ENCODE assay signal across 27 cellular contexts in the genomic region with DNA sequence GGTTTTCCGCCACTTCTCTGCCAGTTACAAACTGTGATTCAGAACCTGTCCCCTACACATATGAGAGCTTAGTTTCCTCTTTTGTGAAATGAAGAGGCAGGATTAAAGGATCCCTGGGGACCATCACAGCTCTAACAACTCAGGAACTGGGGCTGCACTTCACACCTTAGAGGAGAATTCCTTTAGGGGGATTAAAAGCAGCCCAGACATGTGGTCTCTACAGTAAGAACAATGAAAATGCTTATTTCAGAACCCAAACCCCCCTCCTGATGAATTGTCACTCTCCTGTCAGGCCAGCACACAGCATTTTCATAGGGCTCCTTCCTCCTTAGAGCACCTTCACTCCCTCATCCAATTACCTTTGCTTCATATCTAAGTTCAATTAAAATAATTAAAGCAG.
DNase-seq lines count a peak whose midpoint lies in the region; ATAC-seq and TF ChIP-seq lines count a peak whose summit lies in the region.
"Had no signal": no experiment of that assay in that cellular context is flagged by ENCODE, and none has a peak within 500 bp of the region (broad histone marks: within the 10 kb centered on the region; RNA-seq: fewer than 3 reads in every experiment).

No MANE protein-coding gene starts in this region.

- H3K27me3 Mint-ChIP-seq in MCF 10A (ENCODE audit: insufficient read depth, unreplicated experiment) (no peaks in the 10 kb centered on the region), Caco-2 (ENCODE audit: insufficient read depth, unreplicated experiment) (no peaks in the 10 kb centered on the region)

- no peak overlapping the region for H3K4me3 ChIP-seq in breast epithelium
- H3K4me3 ChIP-seq in OCI-LY3 (ENCODE audit: low read length), result no peak overlapping the region
- no peak overlapping the region for H3K4me3 ChIP-seq in esophagus squamous epithelium
- no peak overlapping the region for H3K4me3 ChIP-seq in Caco-2 (ENCODE audit: low read depth, low read length)
- H3K4me3 ChIP-seq in heart right ventricle, result no peak overlapping the region
- H3K4me3 ChIP-seq: hepatocyte, left lung, testis had no signal

- H3K36me3 ChIP-seq in breast epithelium (no peaks in the 10 kb centered on the region), OCI-LY3 (replicated peaks; ENCODE audit: low read depth, low read length) (no peaks in the 10 kb centered on the region), esophagus squamous epithelium (no peaks in the 10 kb centered on the region), Caco-2 (ENCODE audit: control insufficient read depth, insufficient read depth, low read length) (no peaks in the 10 kb centered on the region), heart right ventricle (no peaks in the 10 kb centered on the region)
- H3K36me3 ChIP-seq: left lung had no signal

- no peaks in the 10 kb centered on the region for H3K27me3 ChIP-seq in breast epithelium
- H3K27me3 ChIP-seq in OCI-LY3 (ENCODE audit: low read depth, low read length), result no peaks in the 10 kb centered on the region; the same call in none of the 2 replicates
- H3K27me3 ChIP-seq in esophagus squamous epithelium, result no peaks in the 10 kb centered on the region
- no peaks in the 10 kb centered on the region for H3K27me3 ChIP-seq in Caco-2 (replicated peaks; ENCODE audit: control insufficient read depth, insufficient read depth, low read length)
- peaks cover 0 to 10% (median 3%) of the 10 kb centered on the region in 7 donors for H3K27me3 ChIP-seq in heart right ventricle
- H3K27me3 ChIP-seq: hepatocyte, left lung, testis had no signal

- TF ChIP-seq CTCF in MCF 10A (IDR thresholded peaks at IDR 0.05; ENCODE audit: unreplicated experiment) (no peak), breast epithelium (IDR thresholded peaks at IDR 0.05) (no peak), OCI-LY3 (IDR thresholded peaks at IDR 0.05; ENCODE audit: low read depth, low read length) (no peak), esophagus squamous epithelium (IDR thresholded peaks at IDR 0.05) (no peak), Caco-2 (IDR thresholded peaks at IDR 0.05; ENCODE audit: insufficient read depth in 1 of 2, low read depth in 1 of 2, low read length in 1 of 2, severe bottlenecking in 1 of 2, unreplicated experiment in 1 of 2) (no peak), heart right ventricle (IDR thresholded peaks at IDR 0.05) (no peak)

- H2AFZ ChIP-seq in OCI-LY3 (ENCODE audit: low read depth, low read length), result peak overlapping the region; percentile 13; the same call in 1 of the 2 replicates
- H2AFZ ChIP-seq: hepatocyte had no signal

- H3K4me2 ChIP-seq in OCI-LY3 (ENCODE audit: low read length), result peak overlapping the region; percentile 4; the same call in 1 of the 2 replicates
- H3K4me2 ChIP-seq: hepatocyte had no signal

- no peaks in the 10 kb centered on the region for H3K36me3 Mint-ChIP-seq in MCF 10A (ENCODE audit: insufficient read depth, unreplicated experiment)
- no peaks in the 10 kb centered on the region for H3K36me3 Mint-ChIP-seq in Caco-2 (ENCODE audit: insufficient read depth, unreplicated experiment)
- H3K36me3 Mint-ChIP-seq: activated naive CD4-positive, alpha-beta T cell treated with anti-CD3 and anti-CD28 coated beads, Interleukin-2, amount 10 ng/mL, durations not matched to agents 7 days and 5 days; CD8-positive, alpha-beta memory T cell; naive thymus-derived CD8-positive, alpha-beta T cell had no signal

- no peak overlapping the region for H3K9ac ChIP-seq in OCI-LY3 (ENCODE audit: low read length)

- H3K27ac ChIP-seq in breast epithelium (no peak overlapping the region), OCI-LY3 (ENCODE audit: low read length) (no peak overlapping the region), esophagus squamous epithelium (peak overlapping the region; percentile 5 to 69 (median 32)), heart right ventricle (no peak overlapping the region)
- H3K27ac ChIP-seq: hepatocyte, left lung, testis had no signal

- POLR2A ChIA-PET in MCF 10A (lab: Yijun Ruan, JAX), result interaction anchor here (0.6 to 3.0 kb wide), 11 partner anchors 13 to 729 kb away, joined by 3 to 19 read pairs (median 5); partner anchors contain the start of gene MALT1
- POLR2A ChIA-PET in Caco-2 (lab: Charles Lee), result no interaction called here

- TF ChIP-seq POLR2A in breast epithelium (IDR thresholded peaks at IDR 0.05), result no peak
- no peak for TF ChIP-seq POLR2A in esophagus squamous epithelium (IDR thresholded peaks at IDR 0.05)

- 35 to 60% methylated on average over 1 of the region's 1 CpG for WGBS in esophagus squamous epithelium, 2 donors
- WGBS in heart right ventricle, 2 donors, result 92 to 97% methylated on average over 1 of the region's 1 CpG

- no peak for ATAC-seq in heart right ventricle
- ATAC-seq: activated CD4-positive, CD25-positive, alpha-beta regulatory T cell treated with anti-CD3 and anti-CD28 coated beads, Interleukin-2, amount 50 U/mL, for 24 hours; HCT116; left lung; naive thymus-derived CD8-positive, alpha-beta T cell had no signal

- no peaks in the 10 kb centered on the region for H4K20me1 ChIP-seq in OCI-LY3 (ENCODE audit: insufficient read depth, low read length)

- CTCF ChIA-PET in MCF 10A (lab: Yijun Ruan, JAX), result interaction anchor here (0.6 to 1.9 kb wide), 6 partner anchors 17 to 175 kb away, joined by 3 to 9 read pairs (median 3); no protein-coding TSS in a partner anchor
- CTCF ChIA-PET in Caco-2 (lab: Charles Lee), result no interaction called here

- no peaks in the 10 kb centered on the region for H3K79me2 ChIP-seq in OCI-LY3 (ENCODE audit: low read length)
- H3K79me2 ChIP-seq: hepatocyte had no signal

- intact Hi-C loops in MCF 10A (cut with micrococcal nuclease), result no loop called here
- intact Hi-C loops in breast epithelium (cut with DNase I; ENCODE audit: low total_unique reads), result no loop called here
- intact Hi-C loops in esophagus squamous epithelium (cut with DNase I), result no loop called here
- intact Hi-C loops in Caco-2 (cut with micrococcal nuclease; ENCODE audit: unreplicated experiment), result no loop called here
- intact Hi-C loops in heart right ventricle (cut with DNase I), result loop anchor here in 1 of 10 donors (5.0 kb wide), 1 partner anchor 50 kb away; no protein-coding TSS in a partner anchor

- H3K27ac Mint-ChIP-seq in MCF 10A (ENCODE audit: low read depth, unreplicated experiment) (peak overlapping the region; percentile 76), Caco-2 (ENCODE audit: unreplicated experiment) (no peak overlapping the region)
- H3K27ac Mint-ChIP-seq: activated naive CD4-positive, alpha-beta T cell treated with anti-CD3 and anti-CD28 coated beads, Interleukin-2, amount 10 ng/mL, durations not matched to agents 7 days and 5 days; activated T-helper 1 cell treated with anti-CD3 and anti-CD28 coated beads, Interleukin-12 subunit alpha, Interleukin-12 subunit beta, Interleukin-2, Interleukin-4 antibody, amounts not matched to agents 30 ng/mL and 10 ng/mL and 1 ng/mL, durations not matched to agents 14 hours and 24 hours and 36 hours; CD8-positive, alpha-beta memory T cell; naive thymus-derived CD8-positive, alpha-beta T cell had no signal

- H3K9me3 Mint-ChIP-seq in MCF 10A (ENCODE audit: unreplicated experiment) (no peaks in the 10 kb centered on the region), Caco-2 (ENCODE audit: unreplicated experiment) (no peaks in the 10 kb centered on the region)
- H3K9me3 Mint-ChIP-seq: activated naive CD4-positive, alpha-beta T cell treated with anti-CD3 and anti-CD28 coated beads, Interleukin-2, amount 10 ng/mL, durations not matched to agents 7 days and 5 days; activated T-helper 1 cell treated with anti-CD3 and anti-CD28 coated beads, Interleukin-12 subunit alpha, Interleukin-12 subunit beta, Interleukin-2, Interleukin-4 antibody, amounts not matched to agents 30 ng/mL and 10 ng/mL and 1 ng/mL, durations not matched to agents 14 hours and 24 hours and 36 hours; CD8-positive, alpha-beta memory T cell had no signal

- H3K4me3 Mint-ChIP-seq in MCF 10A (ENCODE audit: unreplicated experiment) (no peak overlapping the region), Caco-2 (ENCODE audit: unreplicated experiment) (no peak overlapping the region)
- H3K4me3 Mint-ChIP-seq: activated naive CD4-positive, alpha-beta T cell treated with anti-CD3 and anti-CD28 coated beads, Interleukin-2, amount 10 ng/mL, durations not matched to agents 7 days and 5 days; activated T-helper 1 cell treated with anti-CD3 and anti-CD28 coated beads, Interleukin-12 subunit alpha, Interleukin-12 subunit beta, Interleukin-2, Interleukin-4 antibody, amounts not matched to agents 30 ng/mL and 10 ng/mL and 1 ng/mL, durations not matched to agents 14 hours and 24 hours and 36 hours; CD8-positive, alpha-beta memory T cell; naive thymus-derived CD8-positive, alpha-beta T cell had no signal

- DNase-seq in MCF 10A (ENCODE audit: unreplicated experiment) (no peak), breast epithelium (ENCODE audit: low spot score in 2 of 2) (no peak), esophagus squamous epithelium (lab: John Stamatoyannopoulos, UW) (no peak), superior temporal gyrus (ENCODE audit: extremely low spot score) (no peak), Caco-2 (no peak), heart right ventricle (no peak), H4 (ENCODE audit: low spot score) (no peak)
- DNase-seq: activated CD4-positive, alpha-beta T cell treated with anti-CD3 and anti-CD28 coated beads, Interleukin-2, amount 50 U/mL, for 48 hours; activated naive CD4-positive, alpha-beta T cell treated with anti-CD3 and anti-CD28 coated beads, Interleukin-2, amount 10 ng/mL, durations not matched to agents 7 days and 5 days; amniotic stem cell; CD8-positive, alpha-beta memory T cell; DMS53; foreskin melanocyte; GDM1; KG1; left lung; naive thymus-derived CD8-positive, alpha-beta T cell; NCI-H146; stimulated activated CD4-positive, alpha-beta T cell treated with anti-CD3 and anti-CD28 coated beads, Interleukin-15, amount 100 ng/mL, for 24 hours; stimulated activated naive CD4-positive, alpha-beta T cell; T-helper 1 cell; testis had no signal

- BruUV-seq in MCF 10A (replicated peaks; lab: Mats Ljungman, UMichigan), result TSS peak; percentile 44
- no TSS peak for BruUV-seq in Caco-2 (replicated peaks; lab: Mats Ljungman, UMichigan)

- H3K4me1 ChIP-seq in breast epithelium (no peaks in the 10 kb centered on the region), OCI-LY3 (ENCODE audit: low read length) (peaks cover 40% of the 10 kb centered on the region), esophagus squamous epithelium (peaks cover 0 to 24% (median 7%) of the 10 kb centered on the region in 3 donors), Caco-2 (no peaks in the 10 kb centered on the region), heart right ventricle (no peaks in the 10 kb centered on the region)
- H3K4me1 ChIP-seq: left lung, testis had no signal

- H3K9me3 ChIP-seq in breast epithelium, result no peaks in the 10 kb centered on the region
- H3K9me3 ChIP-seq in OCI-LY3 (ENCODE audit: insufficient read depth, low read length), result no peaks in the 10 kb centered on the region
- H3K9me3 ChIP-seq in esophagus squamous epithelium, result no peaks in the 10 kb centered on the region
- no peaks in the 10 kb centered on the region for H3K9me3 ChIP-seq in Caco-2
- no peaks in the 10 kb centered on the region for H3K9me3 ChIP-seq in heart right ventricle
- H3K9me3 ChIP-seq: left lung, testis had no signal

- peaks cover 23% of the 10 kb centered on the region for H3K4me1 Mint-ChIP-seq in MCF 10A (ENCODE audit: insufficient read depth, unreplicated experiment)
- H3K4me1 Mint-ChIP-seq in Caco-2 (ENCODE audit: low read depth, unreplicated experiment), result no peaks in the 10 kb centered on the region
- H3K4me1 Mint-ChIP-seq: activated naive CD4-positive, alpha-beta T cell treated with anti-CD3 and anti-CD28 coated beads, Interleukin-2, amount 10 ng/mL, durations not matched to agents 7 days and 5 days; CD8-positive, alpha-beta memory T cell; naive thymus-derived CD8-positive, alpha-beta T cell had no signal

Comparison
In these comparisons a context has a peak if more than half of its experiments do, and no peak if none do; other contexts are left out.
1. H3K27ac ChIP-seq: peak in esophagus squamous epithelium (4 of 4); none in breast epithelium (0 of 2), OCI-LY3 (single experiment) and heart right ventricle (0 of 10).